ENCODE assay signal across 10 cellular contexts in genomic region chr3:195712535-195712910, GRCh38. TPM values are rescaled to one million over a fixed set of nuclear protein-coding genes. Genes with fewer than 3 reads are reported as not detected.
DNase-seq lines count a peak whose midpoint lies in the region; ATAC-seq, FAIRE-seq and TF ChIP-seq lines count a peak whose summit lies in the region.
"Not testable (repeated sequence)": the region's sequence is repeated elsewhere in the genome, so short reads cannot be mapped to it uniquely, and the experiment has no call there.
"Had no signal": no experiment of that assay in that cellular context is flagged by ENCODE, and none has a peak within 500 bp of the region (broad histone marks: within the 10 kb centered on the region; RNA-seq: fewer than 3 reads in every experiment).

No MANE protein-coding gene starts in this region.

- not testable (repeated sequence) for H3K4me2 ChIP-seq in DND-41 (ENCODE audit: insufficient read depth, low read length); K562 (ENCODE audit: insufficient read depth, low read length)

- TF ChIP-seq CTCF in CD8-positive, alpha-beta T cell (IDR thresholded peaks at IDR 0.05); DND-41 (IDR thresholded peaks at IDR 0.05; ENCODE audit: borderline replicate concordance, extremely low read depth, low read length, poor library complexity, severe bottlenecking); activated CD8-positive, alpha-beta T cell treated with anti-CD3 and anti-CD28 coated beads for 36 hours (IDR thresholded peaks at IDR 0.05); K562 (IDR thresholded peaks at IDR 0.05 in 2 of 3, conservative IDR thresholded peaks at IDR 0.05 in 1 of 3; ENCODE audit: insufficient read depth in 2 of 3, low read depth in 1 of 3, low read length in 3 of 3): not testable (repeated sequence)

- FAIRE-seq in K562 (lab: Jason Lieb, UNC): not testable (repeated sequence)

- not testable (repeated sequence) for H3K27me3 Mint-ChIP-seq in CD8-positive, alpha-beta T cell (ENCODE audit: low read depth); activated CD8-positive, alpha-beta T cell treated with anti-CD3 and anti-CD28 coated beads for 36 hours; natural killer cell treated with Interleukin-12 subunit alpha and Interleukin-12 subunit beta and Interleukin-15 and Interleukin-18, amount 100 ng/mL, for 72 hours; stimulated activated naive CD8-positive, alpha-beta T cell treated with anti-CD3 and anti-CD28 coated beads, Interleukin-15, amount 100 ng/mL, for 72 hours

- BruUV-seq in K562 (replicated peaks; lab: Mats Ljungman, UMichigan): not testable (repeated sequence)

- not testable (repeated sequence) for H3K9me3 Mint-ChIP-seq in CD8-positive, alpha-beta T cell; activated CD8-positive, alpha-beta T cell treated with anti-CD3 and anti-CD28 coated beads for 36 hours; natural killer cell treated with Interleukin-12 subunit alpha and Interleukin-12 subunit beta and Interleukin-15 and Interleukin-18, amount 100 ng/mL, for 72 hours; stimulated activated naive CD8-positive, alpha-beta T cell treated with anti-CD3 and anti-CD28 coated beads, Interleukin-15, amount 100 ng/mL, for 72 hours

- not testable (repeated sequence) for DNase-seq in CD8-positive, alpha-beta T cell; DND-41; activated CD8-positive, alpha-beta T cell treated with anti-CD3 and anti-CD28 coated beads for 36 hours; K562 (ENCODE audit: extremely low read depth in 1 of 4, low spot score in 3 of 4); stimulated activated naive CD8-positive, alpha-beta T cell treated with anti-CD3 and anti-CD28 coated beads, Interleukin-15, amount 100 ng/mL, for 72 hours
- DNase-seq in Jurkat, Clone E6-1 (ENCODE audit: low read depth, low spot score): peak; percentile 38
- DNase-seq in activated effector memory CD4-positive, alpha-beta T cell treated with anti-CD3 and anti-CD28 coated beads, Interleukin-2, amount 50 U/mL, for 16 hours: peak; percentile 48
- DNase-seq in natural killer cell treated with Interleukin-12 subunit alpha and Interleukin-12 subunit beta and Interleukin-15 and Interleukin-18, amount 100 ng/mL, for 72 hours (ENCODE audit: low spot score): peak; percentile 12

- in situ Hi-C loops in K562 (cut with MboI): loop anchor here (25.0 kb wide), 2 partner anchors 500 to 800 kb away; partner anchors contain the start of genes RNF168, SLC51A, SMCO1 and ZDHHC19

- H4K20me1 ChIP-seq in DND-41 (ENCODE audit: insufficient read depth, low read length); K562 (replicated peaks; ENCODE audit: control insufficient read depth, insufficient read depth, low read length): not testable (repeated sequence)

- not testable (repeated sequence) for H3K79me2 ChIP-seq in DND-41 (ENCODE audit: insufficient read depth, low read length); K562 (ENCODE audit: control insufficient read depth, insufficient read depth, low read length)

- TF ChIP-seq EP300 in K562 (IDR thresholded peaks at IDR 0.05; ENCODE audit: low read length): not testable (repeated sequence)

- H3K27ac Mint-ChIP-seq in CD8-positive, alpha-beta T cell; activated CD8-positive, alpha-beta T cell treated with anti-CD3 and anti-CD28 coated beads for 36 hours; natural killer cell treated with Interleukin-12 subunit alpha and Interleukin-12 subunit beta and Interleukin-15 and Interleukin-18, amount 100 ng/mL, for 72 hours; stimulated activated naive CD8-positive, alpha-beta T cell treated with anti-CD3 and anti-CD28 coated beads, Interleukin-15, amount 100 ng/mL, for 72 hours: not testable (repeated sequence)

- not testable (repeated sequence) for H3K27me3 ChIP-seq in CD8-positive, alpha-beta T cell (ENCODE audit: insufficient read depth, low read length); DND-41 (ENCODE audit: insufficient read depth, low read length, poor library complexity)
- H3K27me3 ChIP-seq in K562 (ENCODE audit: control insufficient read depth in 2 of 2, insufficient read depth in 2 of 2, low read length in 2 of 2): peaks cover 6 to 18% of the 10 kb centered on the region in 2 experiments

- not testable (repeated sequence) for H3K4me3 ChIP-seq in CD8-positive, alpha-beta T cell (ENCODE audit: low read depth, low read length); DND-41 (ENCODE audit: low read depth in 1 of 2, low read length in 2 of 2); Jurkat, Clone E6-1 (ENCODE audit: low read length); K562

- H3K4me1 ChIP-seq in CD8-positive, alpha-beta T cell (ENCODE audit: insufficient read depth, low read length); DND-41 (ENCODE audit: insufficient read depth, low read length); K562 (replicated peaks in 1 of 2; ENCODE audit: control insufficient read depth in 2 of 2, insufficient read depth in 2 of 2, low read length in 2 of 2): not testable (repeated sequence)

- H3K9ac ChIP-seq in DND-41 (ENCODE audit: low read depth, low read length); K562 (ENCODE audit: insufficient read depth in 1 of 2, low read depth in 2 of 2, low read length in 2 of 2): not testable (repeated sequence)

- not testable (repeated sequence) for H3K4me3 Mint-ChIP-seq in CD8-positive, alpha-beta T cell; activated CD8-positive, alpha-beta T cell treated with anti-CD3 and anti-CD28 coated beads for 36 hours; natural killer cell treated with Interleukin-12 subunit alpha and Interleukin-12 subunit beta and Interleukin-15 and Interleukin-18, amount 100 ng/mL, for 72 hours; stimulated activated naive CD8-positive, alpha-beta T cell treated with anti-CD3 and anti-CD28 coated beads, Interleukin-15, amount 100 ng/mL, for 72 hours

- not testable (repeated sequence) for H3K4me1 Mint-ChIP-seq in CD8-positive, alpha-beta T cell (ENCODE audit: low read depth); activated CD8-positive, alpha-beta T cell treated with anti-CD3 and anti-CD28 coated beads for 36 hours (ENCODE audit: low read depth); natural killer cell treated with Interleukin-12 subunit alpha and Interleukin-12 subunit beta and Interleukin-15 and Interleukin-18, amount 100 ng/mL, for 72 hours (ENCODE audit: low read depth in 2 of 2)
- H3K4me1 Mint-ChIP-seq in stimulated activated naive CD8-positive, alpha-beta T cell treated with anti-CD3 and anti-CD28 coated beads, Interleukin-15, amount 100 ng/mL, for 72 hours: peaks cover 19% of the 10 kb centered on the region

- H3K36me3 Mint-ChIP-seq in CD8-positive, alpha-beta T cell: peaks cover 59% of the 10 kb centered on the region
- H3K36me3 Mint-ChIP-seq in activated CD8-positive, alpha-beta T cell treated with anti-CD3 and anti-CD28 coated beads for 36 hours (ENCODE audit: low read depth); natural killer cell treated with Interleukin-12 subunit alpha and Interleukin-12 subunit beta and Interleukin-15 and Interleukin-18, amount 100 ng/mL, for 72 hours: not testable (repeated sequence)

- WGBS in K562 (ENCODE audit: insufficient coverage, low coverage, missing lambda C conversion rate): 43% methylated on average over 8 of the region's 8 CpGs

- TF ChIP-seq RAD21 in K562 (CRISPR knock-in tag; conservative IDR thresholded peaks at IDR 0.05 in 1 of 2, IDR thresholded peaks at IDR 0.05 in 1 of 2): not testable (repeated sequence)

- H3K9me3 ChIP-seq in CD8-positive, alpha-beta T cell (ENCODE audit: low read length); K562 (replicated peaks; ENCODE audit: control insufficient read depth, insufficient read depth, low read depth, low read length): not testable (repeated sequence)
- H3K9me3 ChIP-seq in DND-41 (ENCODE audit: insufficient read depth, low read length, severe bottlenecking): peaks cover 10% of the 10 kb centered on the region

- H3K9me1 ChIP-seq in K562 (ENCODE audit: control insufficient read depth, insufficient read depth, low read length): not testable (repeated sequence)

- intact Hi-C loops in CD8-positive, alpha-beta T cell (cut with DNase I, micrococcal nuclease); activated CD8-positive, alpha-beta T cell treated with anti-CD3 and anti-CD28 coated beads for 36 hours (cut with micrococcal nuclease): not testable (repeated sequence)
- intact Hi-C loops in K562 (cut with micrococcal nuclease): loop anchor here (10.0 kb wide), 2 partner anchors 168 to 482 kb away; partner anchors contain the start of gene PPP1R2

- POLR2A ChIA-PET in CD8-positive, alpha-beta T cell (lab: Charles Lee); activated CD8-positive, alpha-beta T cell treated with anti-CD3 and anti-CD28 coated beads for 36 hours (lab: Charles Lee): not testable (repeated sequence)
- POLR2A ChIA-PET in K562 (lab: Yijun Ruan, JAX): interaction anchor here (1.4 kb wide), 1 partner anchor 11 kb away, joined by 5 read pairs; no protein-coding TSS in a partner anchor

- not testable (repeated sequence) for TF ChIP-seq POLR2A in K562 (conservative IDR thresholded peaks at IDR 0.05)

- H2AFZ ChIP-seq in DND-41 (ENCODE audit: low read depth, low read length); K562 (ENCODE audit: low read depth, low read length): not testable (repeated sequence)

- ATAC-seq in CD8-positive, alpha-beta T cell: peak; percentile 36
- peak; percentile 61; the same call in 2 of the 3 replicates for ATAC-seq in DND-41 (ENCODE audit: insufficient read depth, low read depth)
- ATAC-seq in activated CD8-positive, alpha-beta T cell treated with anti-CD3 and anti-CD28 coated beads for 36 hours: peak; percentile 23
- ATAC-seq in K562; natural killer cell treated with Interleukin-12 subunit alpha and Interleukin-12 subunit beta and Interleukin-15 and Interleukin-18, amount 100 ng/mL, for 72 hours: not testable (repeated sequence)
- peak; percentile 58 for ATAC-seq in stimulated activated naive CD8-positive, alpha-beta T cell treated with anti-CD3 and anti-CD28 coated beads, Interleukin-15, amount 100 ng/mL, for 72 hours

- H3K36me3 ChIP-seq in CD8-positive, alpha-beta T cell (ENCODE audit: insufficient read depth, low read length); DND-41 (ENCODE audit: insufficient read depth, low read length); K562 (ENCODE audit: control insufficient read depth, insufficient read depth, low read length): not testable (repeated sequence)

- H3K27ac ChIP-seq in CD8-positive, alpha-beta T cell (ENCODE audit: low read depth, low read length); DND-41 (ENCODE audit: low read length); K562 (ENCODE audit: extremely low read depth, low read depth, low read length): not testable (repeated sequence)

- CTCF ChIA-PET in CD8-positive, alpha-beta T cell (lab: Charles Lee): interaction anchor here (0.9 kb wide), 1 partner anchor 138 kb away, joined by 4 read pairs; no protein-coding TSS in a partner anchor
- CTCF ChIA-PET in activated CD8-positive, alpha-beta T cell treated with anti-CD3 and anti-CD28 coated beads for 36 hours (lab: Charles Lee); K562 (lab: Yijun Ruan, JAX; ENCODE audit: low intra/inter-chr PET ratio): not testable (repeated sequence)

RNA-seq across cellular contexts. Expression of gene MUC20, which starts 8.3 kb away (rescaled TPM):
- 1 to 10 TPM; 1.6 to 1.7 TPM for total RNA-seq in CD8-positive, alpha-beta T cell
- polyA plus RNA-seq in Jurkat, Clone E6-1 (2012; ENCODE audit: insufficient read depth, insufficient read length): not detected
- under 1 TPM; 0.20 to 0.65 TPM for total RNA-seq in activated CD8-positive, alpha-beta T cell treated with anti-CD3 and anti-CD28 coated beads for 36 hours
- 0.51 and 0.63 TPM in 2 replicates for total RNA-seq in K562 (2011; cell fraction: chromatin; rRNA removed; ENCODE audit: low replicate concordance)
- total RNA-seq in K562 (2011; cell fraction: nucleolus; rRNA removed): 0.17 and 0.39 TPM in 2 replicates
- not detected in 2 replicates for total RNA-seq in K562 (2011; cell fraction: nucleoplasm; rRNA removed)
- not detected in 2 replicates for total RNA-seq in K562 (2014; rRNA removed)
- not detected in 2 replicates for total RNA-seq in K562 (2014; rRNA removed; fragmentation: Illumina TruSeq; extraction: Trizol)
- total RNA-seq in K562 (2015; rRNA removed; fragmentation: Illumina TruSeq; extraction: Trizol): 0.18 TPM in 1 of 2 replicates, not detected in the other
- 0.16 and 0.25 TPM in 2 replicates for total RNA-seq in K562 (2021)
- polyA plus RNA-seq in K562 (2011; rRNA removed): 0.11 and 0.15 TPM in 2 replicates
- polyA plus RNA-seq in K562 (2011; cell fraction: cytosol; rRNA removed): 0.09 and 0.12 TPM in 2 replicates
- 0.41 and 0.63 TPM in 2 replicates for polyA plus RNA-seq in K562 (2011; cell fraction: nucleus; rRNA removed)
- 0.22 and 1.2 TPM in 2 replicates for polyA plus RNA-seq in K562 (2012)
- 0.15 and 0.44 TPM in 2 replicates for polyA plus RNA-seq in K562 (2014; fragmentation: Illumina TruSeq; extraction: Trizol)
- polyA plus RNA-seq in K562 (2014; fragmentation: Nextera tagmentation; extraction: Ambion mirVana): under 1 TPM in 1 of 2 experiments, not detected in 1; 0.03 TPM
- polyA plus RNA-seq in K562 (2014; rRNA removed): 0.22 and 0.23 TPM in 2 replicates
- polyA minus RNA-seq in K562 (2011; rRNA and poly(A)+ RNA removed): not detected in 2 replicates
- not detected in 2 replicates for polyA minus RNA-seq in K562 (2011; cell fraction: cytosol; rRNA and poly(A)+ RNA removed)
- polyA minus RNA-seq in K562 (2011; cell fraction: nucleus; rRNA and poly(A)+ RNA removed): not detected in 2 replicates
- total RNA-seq in natural killer cell treated with Interleukin-12 subunit alpha and Interleukin-12 subunit beta and Interleukin-15 and Interleukin-18, amount 100 ng/mL, for 72 hours: 1 to 10 TPM; 2.4 to 3.5 TPM
- total RNA-seq: GM23338 had no signal
- polyA plus RNA-seq: CD8-positive, alpha-beta memory T cell had no signal
